ENCODE assay signal across 8 cellular contexts in genomic region chr9:36037580-36038169, GRCh38. TPM values are rescaled to one million over a fixed set of nuclear protein-coding genes. Genes with fewer than 3 reads are reported as not detected.
DNase-seq lines count a peak whose midpoint lies in the region; ATAC-seq and TF ChIP-seq lines count a peak whose summit lies in the region.

No MANE protein-coding gene starts in this region.

- H3K4me3 ChIP-seq in cardiac fibroblast (replicated peaks in 1 of 2; ENCODE audit: low read depth in 2 of 2, low read length in 2 of 2), result peak overlapping the region; percentile 73 to 78
- peak overlapping the region; percentile 87 to 90 for H3K4me3 ChIP-seq in left lung

- DNase-seq in NCI-H1092 treated with DMSO at 0.1 percent for 48 hours (lab: John Stamatoyannopoulos, UW) (peak; percentile 37), NCI-H1092 (lab: John Stamatoyannopoulos, UW) (no peak), NCI-H2227 (lab: John Stamatoyannopoulos, UW; ENCODE audit: unreplicated experiment) (peak; percentile 23), cardiac fibroblast (ENCODE audit: low read depth in 2 of 2) (peak; percentile 29 to 55), left lung (no peak), NCI-H1048 (lab: John Stamatoyannopoulos, UW) (no peak), Kasumi-1 (lab: John Stamatoyannopoulos, UW) (no peak)

- peak; percentile 4 for ATAC-seq in left lung

- H3K27ac ChIP-seq in left lung (peak overlapping the region; percentile 68 to 79), temporal lobe (ENCODE audit: low read depth, low read length) (peak overlapping the region; percentile 20)

- no peak for TF ChIP-seq CTCF in cardiac fibroblast (IDR thresholded peaks at IDR 0.05; ENCODE audit: low read depth, low read length)
- TF ChIP-seq CTCF in left lung (IDR thresholded peaks at IDR 0.05), result no peak

- intact Hi-C loops in left lung (cut with DNase I), result no loop called here

- no peaks in the 10 kb centered on the region for H3K36me3 ChIP-seq in left lung

- H3K4me1 ChIP-seq in left lung, result peaks cover 2 to 39% of the 10 kb centered on the region in 2 donors

- H3K9me3 ChIP-seq in left lung, result no peaks in the 10 kb centered on the region

- peaks cover 0 to 16% of the 10 kb centered on the region in 2 donors for H3K27me3 ChIP-seq in left lung

RNA-seq across cellular contexts. Expression of gene RECK, which starts 1.0 kb away (rescaled TPM):
- total RNA-seq in left lung (10 to 100 TPM; 18.5 to 20.7 TPM), temporal lobe (8.6 TPM)

Comparison
In these comparisons a context has a peak if more than half of its experiments do, and no peak if none do; other contexts are left out.
1. DNase-seq: peak in NCI-H1092 treated with DMSO at 0.1 percent for 48 hours (single experiment), NCI-H2227 (single experiment) and cardiac fibroblast (2 of 2); none in NCI-H1092 (single experiment), left lung (0 of 2), NCI-H1048 (single experiment) and Kasumi-1 (0 of 2).